Comparison of ENCODE assay signal across 29 cellular contexts in the genomic region with DNA sequence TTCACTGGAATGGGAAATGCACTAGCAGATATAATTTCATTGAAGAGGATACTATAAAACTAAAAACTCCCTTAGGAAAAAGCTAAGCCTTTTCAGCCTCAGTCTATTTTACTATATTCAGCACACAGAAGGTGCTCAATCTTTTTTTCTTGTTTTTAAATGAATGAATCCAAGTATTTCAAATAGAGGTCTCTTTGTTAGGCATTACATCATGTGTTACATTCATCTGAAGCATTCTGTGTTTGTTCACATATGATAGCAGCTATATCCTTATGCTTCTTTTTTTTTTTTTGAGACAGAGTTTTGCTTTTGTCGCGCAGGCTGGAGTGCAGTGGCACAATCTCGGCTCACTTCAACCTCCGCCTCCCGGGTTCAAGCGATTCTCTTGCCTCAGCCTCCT.
"Had no signal": no experiment of that assay in that cellular context is flagged by ENCODE, and none has a peak within 500 bp of the region (broad histone marks: within the 10 kb centered on the region; RNA-seq: fewer than 3 reads in every experiment).

No MANE protein-coding gene starts in this region.

- H3K27me3 ChIP-seq: adrenal gland, body of pancreas, breast epithelium, MG63 had no signal

- ATAC-seq: activated CD8-positive, alpha-beta T cell treated with anti-CD3 and anti-CD28 coated beads for 36 hours; activated naive CD4-positive, alpha-beta T cell treated with anti-CD3 and anti-CD28 coated beads, Interleukin-2, amount 50 U/mL, for 72 hours; body of pancreas; Right ventricle myocardium inferior had no signal

- H3K9me3 ChIP-seq: adrenal gland, body of pancreas, breast epithelium, MG63 had no signal

- H3K4me3 ChIP-seq: adrenal gland, body of pancreas, breast epithelium, MG63, PC-9, SK-N-MC had no signal

- H3K36me3 ChIP-seq: adrenal gland, breast epithelium, MG63 had no signal

- H3K27ac ChIP-seq: adrenal gland, body of pancreas, breast epithelium, PC-9, RWPE1, SK-N-MC had no signal

- DNase-seq: activated CD4-positive, alpha-beta T cell treated with anti-CD3 and anti-CD28 coated beads, Interleukin-2, amount 10 ng/mL, durations not matched to agents 24 days and 14 days; activated CD4-positive, alpha-beta T cell treated with anti-CD3 and anti-CD28 coated beads, Interleukin-2, amount 50 U/mL, for 4 hours; activated CD8-positive, alpha-beta T cell treated with anti-CD3 and anti-CD28 coated beads for 36 hours; activated gamma-delta T cell treated with Interleukin-2 at 50 U/mL for 16 hours; activated naive CD4-positive, alpha-beta T cell treated with anti-CD3 and anti-CD28 coated beads for 36 hours; activated T-cell treated with anti-CD3 and anti-CD28 coated beads, Interleukin-2, amount 50 U/mL, for 1 hour; adrenal gland; body of pancreas; Kasumi-1; KG1; MG63; MV-4-11; NCI-H1092; NCI-H1417; NCI-H146; NCI-H187; NCI-H2029 treated with DMSO at 0.1 percent for 48 hours; NCI-H2107; NCI-H2171; NCI-H510A; NCI-H526; NCI-H748 treated with DMSO at 0.1 percent for 48 hours; NK-92 treated with Interleukin-12 subunit alpha and Interleukin-12 subunit beta, amount 100 ng/mL, for 24 hours; PC-9 had no signal

- H3K4me1 ChIP-seq: body of pancreas, breast epithelium had no signal
